In the genomic region with DNA sequence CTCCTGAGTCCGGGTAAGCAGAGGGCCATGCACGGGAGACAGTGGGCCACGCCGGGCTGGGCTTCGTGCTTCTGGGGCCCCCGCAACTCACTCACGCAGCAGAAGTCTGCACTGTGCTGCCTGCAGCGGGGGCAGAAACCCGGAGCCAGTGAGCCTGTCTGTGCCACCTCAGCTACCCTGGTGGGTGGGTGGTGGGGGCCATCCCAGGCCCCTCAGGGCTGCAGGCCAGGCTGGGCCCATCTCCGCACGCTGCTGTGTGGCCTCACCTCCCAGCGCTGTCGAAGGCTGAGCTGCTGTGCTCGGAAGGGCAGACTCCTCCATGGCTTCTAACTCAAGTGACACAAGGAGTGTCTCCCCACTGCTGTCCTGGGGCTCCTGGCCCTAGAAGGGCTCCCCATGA, we compare ENCODE assay signal across 15 cellular contexts.
DNase-seq lines count a peak whose midpoint lies in the region; ATAC-seq and TF ChIP-seq lines count a peak whose summit lies in the region.
"Had no signal": no experiment of that assay in that cellular context is flagged by ENCODE, and none has a peak within 500 bp of the region (broad histone marks: within the 10 kb centered on the region; RNA-seq: fewer than 3 reads in every experiment).

No MANE protein-coding gene starts in this region.

- no peak for TF ChIP-seq EP300 in upper lobe of left lung (IDR thresholded peaks at IDR 0.05)

- H3K4me1 ChIP-seq in upper lobe of left lung (peaks cover 16 to 38% (median 24%) of the 10 kb centered on the region in 4 donors), MM.1S (ENCODE audit: low read length) (no peaks in the 10 kb centered on the region)

- H3K27me3 ChIP-seq in upper lobe of left lung (no peaks in the 10 kb centered on the region), MM.1S (replicated peaks; ENCODE audit: insufficient read depth, low read length) (no peaks in the 10 kb centered on the region)
- H3K27me3 ChIP-seq: hepatocyte had no signal

- H3K36me3 ChIP-seq in upper lobe of left lung (peaks cover 0 to 30% (median 23%) of the 10 kb centered on the region in 4 donors), MM.1S (replicated peaks; ENCODE audit: insufficient read depth, low read length) (no peaks in the 10 kb centered on the region)

- no peak overlapping the region for H3K4me3 ChIP-seq in upper lobe of left lung
- no peak overlapping the region for H3K4me3 ChIP-seq in MM.1S (ENCODE audit: low read length)
- H3K4me3 ChIP-seq: hepatocyte had no signal

- no peak overlapping the region for H2AFZ ChIP-seq in MM.1S (ENCODE audit: low read length)
- H2AFZ ChIP-seq: hepatocyte had no signal

- ATAC-seq in HG03432 (IDR thresholded peaks at IDR 0.05; ENCODE audit: unreplicated experiment) (peak; percentile 1), naive B cell (ENCODE audit: low read depth in 2 of 2) (no peak), upper lobe of left lung (ENCODE audit: low FRiP score in 2 of 2) (no peak), GM21423 (IDR thresholded peaks at IDR 0.05; ENCODE audit: unreplicated experiment) (no peak)
- ATAC-seq: HCT116, HepG2 had no signal

- H3K36me3 Mint-ChIP-seq in brain, result no peaks in the 10 kb centered on the region
- H3K36me3 Mint-ChIP-seq in naive B cell, result no peaks in the 10 kb centered on the region

- peaks cover 22% of the 10 kb centered on the region for H3K4me1 Mint-ChIP-seq in brain
- H3K4me1 Mint-ChIP-seq in naive B cell, result peaks cover 57 to 96% (median 95%) of the 10 kb centered on the region in 3 donors

- H3K27ac ChIP-seq in upper lobe of left lung (peak overlapping the region in 3 of 4 donors; percentile 43 to 64 (median 43)), MM.1S (ENCODE audit: low read length) (no peak overlapping the region)

- H3K4me3 Mint-ChIP-seq in brain (no peak overlapping the region), naive B cell (peak overlapping the region; percentile 82 to 93 (median 90))

- no peak for TF ChIP-seq POLR2A in upper lobe of left lung (IDR thresholded peaks at IDR 0.05)

- no peaks in the 10 kb centered on the region for H3F3A ChIP-seq in MM.1S (ENCODE audit: insufficient read depth, low read length)

- no peak overlapping the region for H3K9ac ChIP-seq in MM.1S (ENCODE audit: low read length)

- H3K27me3 Mint-ChIP-seq in brain (no peaks in the 10 kb centered on the region), naive B cell (no peaks in the 10 kb centered on the region)
- H3K27me3 Mint-ChIP-seq: stimulated activated naive CD8-positive, alpha-beta T cell treated with anti-CD3 and anti-CD28 coated beads, Interleukin-15, amount 100 ng/mL, for 72 hours had no signal

- TF ChIP-seq CTCF in brain (conservative IDR thresholded peaks at IDR 0.05) (no peak), upper lobe of left lung (IDR thresholded peaks at IDR 0.05) (no peak), MM.1S (IDR thresholded peaks at IDR 0.05; ENCODE audit: low read length) (no peak)

- H4K20me1 ChIP-seq in MM.1S (ENCODE audit: insufficient read depth, low read length), result no peaks in the 10 kb centered on the region

- H3K27ac Mint-ChIP-seq in brain, result peak overlapping the region in 3 of 5 experiments; percentile 36 to 77 (median 58)
- H3K27ac Mint-ChIP-seq in naive B cell, result peak overlapping the region; percentile 97 to 99 (median 98)

- WGBS in upper lobe of left lung, 2 donors, result 80 to 91% methylated on average over 1 to 13 of the region's 14 CpGs

- H3K79me2 ChIP-seq in MM.1S (ENCODE audit: low read length), result peaks cover 2% of the 10 kb centered on the region; the same call in 1 of the 2 replicates
- H3K79me2 ChIP-seq: hepatocyte had no signal

- H3K9me3 Mint-ChIP-seq in brain, result no peaks in the 10 kb centered on the region
- H3K9me3 Mint-ChIP-seq in naive B cell, result peaks cover 0 to 1% (median 0%) of the 10 kb centered on the region in 7 donors
- H3K9me3 Mint-ChIP-seq: stimulated activated naive CD8-positive, alpha-beta T cell treated with anti-CD3 and anti-CD28 coated beads, Interleukin-15, amount 100 ng/mL, for 72 hours had no signal

- DNase-seq in naive B cell (no peak), upper lobe of left lung (peak in 1 of 2 donors; percentile 81), MM.1S (no peak), C1 segment of cervical spinal cord (lab: John Stamatoyannopoulos, UW) (no peak)
- DNase-seq: activated naive CD4-positive, alpha-beta T cell treated with Interleukin-2 at 50 U/mL for 16 hours; NCI-H1048; RPMI8226; stimulated activated naive CD8-positive, alpha-beta T cell treated with anti-CD3 and anti-CD28 coated beads, Interleukin-15, amount 100 ng/mL, for 72 hours; T-helper 1 cell had no signal

- H3K9me2 ChIP-seq in MM.1S (replicated peaks; ENCODE audit: insufficient read depth, low read length), result no peaks in the 10 kb centered on the region

- no peak overlapping the region for H3K4me2 ChIP-seq in MM.1S (ENCODE audit: low read depth, low read length)
- H3K4me2 ChIP-seq: hepatocyte had no signal

- H3K9me3 ChIP-seq in upper lobe of left lung, result no peaks in the 10 kb centered on the region
- H3K9me3 ChIP-seq in MM.1S (replicated peaks; ENCODE audit: insufficient read depth, low read length), result no peaks in the 10 kb centered on the region

Comparison
In these comparisons a context has a peak if more than half of its experiments do, and no peak if none do; other contexts are left out.
1. H3K4me3 Mint-ChIP-seq: peak in naive B cell (8 of 8); none in brain (0 of 5).